8 cellular contexts compared by ENCODE assay signal in genomic region chr20:26208296-26209091, GRCh38.
DNase-seq lines count a peak whose midpoint lies in the region; ATAC-seq, FAIRE-seq and TF ChIP-seq lines count a peak whose summit lies in the region.

No MANE protein-coding gene starts in this region.

- intact Hi-C loops in natural killer cell (cut with micrococcal nuclease) = no loop called here

- no peak overlapping the region for H2AFZ ChIP-seq in Karpas-422 (ENCODE audit: low read length)

- H3K9me3 Mint-ChIP-seq in brain (peaks cover under 1 to 11% (median 7%) of the 10 kb centered on the region in 5 experiments), natural killer cell (no peaks in the 10 kb centered on the region)

- no peaks in the 10 kb centered on the region for H3K9me2 ChIP-seq in Karpas-422 (replicated peaks; ENCODE audit: insufficient read depth, low read length)

- no peak for TF ChIP-seq CTCF in BJ (IDR thresholded peaks at IDR 0.05; ENCODE audit: insufficient read depth, low read depth, low read length)
- no peak for TF ChIP-seq CTCF in brain (conservative IDR thresholded peaks at IDR 0.05)
- TF ChIP-seq CTCF in natural killer cell (IDR thresholded peaks at IDR 0.05) = no peak

- POLR2A ChIA-PET in BJ (lab: Charles Lee) = no interaction called here

- H3K27me3 ChIP-seq in BJ (ENCODE audit: control insufficient read depth, insufficient read depth, low read length) = peaks cover 17% of the 10 kb centered on the region
- no peaks in the 10 kb centered on the region for H3K27me3 ChIP-seq in Karpas-422 (ENCODE audit: low read length)

- peak in 1 of 3 donors; percentile 43 for ATAC-seq in natural killer cell
- ATAC-seq in GM18520 (IDR thresholded peaks at IDR 0.05; ENCODE audit: unreplicated experiment) = no peak

- peak overlapping the region; percentile 33 for H3K4me3 ChIP-seq in BJ (ENCODE audit: low read depth, low read length)
- H3K4me3 ChIP-seq in Karpas-422 (ENCODE audit: low read length) = no peak overlapping the region

- no peaks in the 10 kb centered on the region for H3K9me3 ChIP-seq in Karpas-422 (ENCODE audit: low read length)

- H3K27ac ChIP-seq in Karpas-422 (ENCODE audit: low read length) = no peak overlapping the region

- H3K4me3 Mint-ChIP-seq in brain (peak overlapping the region in 4 of 5 experiments; percentile 43 to 73 (median 70)), natural killer cell (peak overlapping the region; percentile 45)

- H3K4me2 ChIP-seq in Karpas-422 (ENCODE audit: low read depth, low read length, poor library complexity, severe bottlenecking) = no peak overlapping the region

- no peaks in the 10 kb centered on the region for H3K79me2 ChIP-seq in Karpas-422 (ENCODE audit: low read length)

- no peaks in the 10 kb centered on the region for H4K20me1 ChIP-seq in Karpas-422 (ENCODE audit: insufficient read depth, low read depth, low read length)

- H3K4me1 Mint-ChIP-seq in brain = no peaks in the 10 kb centered on the region
- peaks cover 0 to 5% of the 10 kb centered on the region in 2 donors for H3K4me1 Mint-ChIP-seq in natural killer cell

- DNase-seq in BJ (ENCODE audit: low read depth) (no peak), T follicular helper cell (ENCODE audit: low read depth) (peak; percentile 27), natural killer cell (no peak), urothelium cell line (ENCODE audit: low spot score) (peak; percentile 8), Karpas-422 (no peak), foreskin melanocyte (no peak)

- no peaks in the 10 kb centered on the region for H3K36me3 Mint-ChIP-seq in brain
- peaks cover 8% of the 10 kb centered on the region for H3K36me3 Mint-ChIP-seq in natural killer cell

- CTCF ChIA-PET in BJ (lab: Yijun Ruan, JAX) = no interaction called here

- H3K27me3 Mint-ChIP-seq in brain = peaks cover 54% of the 10 kb centered on the region
- H3K27me3 Mint-ChIP-seq in natural killer cell (ENCODE audit: low read depth in 2 of 2) = peaks cover 21 to 30% of the 10 kb centered on the region in 2 donors

- no peaks in the 10 kb centered on the region for H3K4me1 ChIP-seq in Karpas-422 (ENCODE audit: low read length)

- H3K36me3 ChIP-seq in BJ (ENCODE audit: control insufficient read depth, insufficient read depth, low read length) (no peaks in the 10 kb centered on the region), Karpas-422 (ENCODE audit: insufficient read depth, low read length) (no peaks in the 10 kb centered on the region)

- no peak overlapping the region for H3K9ac ChIP-seq in Karpas-422 (ENCODE audit: low read length)

- no peak for FAIRE-seq in urothelium cell line (lab: Jason Lieb, UNC)

- no peak overlapping the region for H3K27ac Mint-ChIP-seq in brain
- H3K27ac Mint-ChIP-seq in natural killer cell = no peak overlapping the region

Comparison
In these comparisons a context has a peak if more than half of its experiments do, and no peak if none do; other contexts are left out.
1. DNase-seq: peak in T follicular helper cell (single experiment) and urothelium cell line (single experiment); none in BJ (single experiment), natural killer cell (single experiment), Karpas-422 (single experiment) and foreskin melanocyte (single experiment).